ENCODE assay signal across 1 cellular context in genomic region chr1:26279598-26280332, GRCh38.
TF ChIP-seq lines count a peak whose summit lies in the region.

SH3BGRL3 (plus strand) TSS chr1:26280086; CDS start chr1:26280156, 70 bp downstream.

TF ChIP-seq in HepG2, 621 proteins besides CTCF, POLR2A, EP300 and RAD21 (continued from another document and continues in another):
- TF ChIP-seq KIAA2018 (CRISPR knock-in tag; IDR thresholded peaks at IDR 0.05; ENCODE audit: borderline replicate concordance) (no peak), ZSCAN12 (CRISPR knock-in tag; IDR thresholded peaks at IDR 0.05) (no peak), CSRNP1 (CRISPR knock-in tag; IDR thresholded peaks at IDR 0.05) (peak; percentile 71; the same call in 1 of the 2 replicates), ZNF350 (CRISPR knock-in tag; IDR thresholded peaks at IDR 0.05; ENCODE audit: borderline replicate concordance, low read depth) (peak; percentile 39), PITX1 (CRISPR knock-in tag; IDR thresholded peaks at IDR 0.05) (0 out of 2 replicates have a peak, but pooled peaks have one; percentile 36), BHLHE40 (IDR thresholded peaks at IDR 0.05; ENCODE audit: low read length) (no peak), POGK (CRISPR knock-in tag; conservative IDR thresholded peaks at IDR 0.05) (peak; percentile 54), MXI1 (IDR thresholded peaks at IDR 0.05; ENCODE audit: borderline replicate concordance, low read depth, low read length) (peak; percentile 59; the same call in 1 of the 3 replicates), HMGA1 (CRISPR knock-in tag; conservative IDR thresholded peaks at IDR 0.05) (no peak), ZNF143 (CRISPR knock-in tag; IDR thresholded peaks at IDR 0.05) (no peak), ZNF570 (CRISPR knock-in tag; IDR thresholded peaks at IDR 0.05; ENCODE audit: borderline replicate concordance) (no peak), ZFP41 (CRISPR knock-in tag; IDR thresholded peaks at IDR 0.05; ENCODE audit: borderline replicate concordance) (peak; percentile 85; the same call in 1 of the 2 replicates), THAP9 (CRISPR knock-in tag; IDR thresholded peaks at IDR 0.05; ENCODE audit: borderline replicate concordance) (0 out of 2 replicates have a peak, but pooled peaks have one; percentile 23), ATAD3A (CRISPR knock-in tag; IDR thresholded peaks at IDR 0.05) (no peak), CBX2 (IDR thresholded peaks at IDR 0.05; ENCODE audit: low read depth, low read length) (no peak), CBX2 (CRISPR knock-in tag; IDR thresholded peaks at IDR 0.05; ENCODE audit: low read depth) (no peak), ZBTB8A (CRISPR knock-in tag; IDR thresholded peaks at IDR 0.05; ENCODE audit: borderline replicate concordance, low read depth) (no peak), SMAD3 (CRISPR knock-in tag; IDR thresholded peaks at IDR 0.05) (no peak), ZNF44 (CRISPR knock-in tag; IDR thresholded peaks at IDR 0.05) (no peak), ZNF580 (CRISPR knock-in tag; IDR thresholded peaks at IDR 0.05; ENCODE audit: borderline replicate concordance, low read depth) (peak; percentile 57; the same call in 1 of the 2 replicates), TGIF2 (CRISPR knock-in tag; IDR thresholded peaks at IDR 0.05) (peak; percentile 60; the same call in 1 of the 2 replicates), ZEB1 (IDR thresholded peaks at IDR 0.05; ENCODE audit: insufficient replicate concordance, low read depth) (no peak), ZMYM3 (CRISPR knock-in tag; IDR thresholded peaks at IDR 0.05) (no peak), ZNF776 (CRISPR knock-in tag; IDR thresholded peaks at IDR 0.05) (no peak), CEBPZ (IDR thresholded peaks at IDR 0.05; ENCODE audit: low read length) (no peak), NKX3-1 (CRISPR knock-in tag; IDR thresholded peaks at IDR 0.05) (no peak), WIZ (CRISPR knock-in tag; IDR thresholded peaks at IDR 0.05) (no peak), NR2C2 (CRISPR knock-in tag; IDR thresholded peaks at IDR 0.05; ENCODE audit: borderline replicate concordance) (peak; percentile 50; the same call in 1 of the 2 replicates), CHCHD3 (CRISPR knock-in tag; IDR thresholded peaks at IDR 0.05) (0 out of 2 replicates have a peak, but pooled peaks have one; percentile 76), MXD4 (CRISPR knock-in tag; IDR thresholded peaks at IDR 0.05) (peak; percentile 90), ZNF329 (CRISPR knock-in tag; IDR thresholded peaks at IDR 0.05; ENCODE audit: low read depth) (peak; percentile 72; the same call in 1 of the 2 replicates), ZNF205 (CRISPR knock-in tag; IDR thresholded peaks at IDR 0.05) (peak; percentile 83), KLF6 (CRISPR knock-in tag; IDR thresholded peaks at IDR 0.05) (no peak), TBX2 (CRISPR knock-in tag; IDR thresholded peaks at IDR 0.05; ENCODE audit: borderline replicate concordance) (peak; percentile 73; the same call in 1 of the 2 replicates), ZNF773 (CRISPR knock-in tag; IDR thresholded peaks at IDR 0.05; ENCODE audit: borderline replicate concordance) (no peak), CCAR2 (optimal IDR thresholded peaks at IDR 0.05; ENCODE audit: low read depth, low read length) (no peak), POLR2AphosphoS2 (IDR thresholded peaks at IDR 0.05; ENCODE audit: low read depth, low read length) (no peak)
- TF ChIP-seq, protein P1, sequence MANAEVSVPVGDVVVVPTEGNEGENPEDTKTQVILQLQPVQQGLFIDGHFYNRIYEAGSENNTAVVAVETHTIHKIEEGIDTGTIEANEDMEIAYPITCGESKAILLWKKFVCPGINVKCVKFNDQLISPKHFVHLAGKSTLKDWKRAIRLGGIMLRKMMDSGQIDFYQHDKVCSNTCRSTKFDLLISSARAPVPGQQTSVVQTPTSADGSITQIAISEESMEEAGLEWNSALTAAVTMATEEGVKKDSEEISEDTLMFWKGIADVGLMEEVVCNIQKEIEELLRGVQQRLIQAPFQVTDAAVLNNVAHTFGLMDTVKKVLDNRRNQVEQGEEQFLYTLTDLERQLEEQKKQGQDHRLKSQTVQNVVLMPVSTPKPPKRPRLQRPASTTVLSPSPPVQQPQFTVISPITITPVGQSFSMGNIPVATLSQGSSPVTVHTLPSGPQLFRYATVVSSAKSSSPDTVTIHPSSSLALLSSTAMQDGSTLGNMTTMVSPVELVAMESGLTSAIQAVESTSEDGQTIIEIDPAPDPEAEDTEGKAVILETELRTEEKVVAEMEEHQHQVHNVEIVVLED (CRISPR knock-in tag; IDR thresholded peaks at IDR 0.05; ENCODE audit: borderline replicate concordance): peak; percentile 83
- TF ChIP-seq, protein P2, sequence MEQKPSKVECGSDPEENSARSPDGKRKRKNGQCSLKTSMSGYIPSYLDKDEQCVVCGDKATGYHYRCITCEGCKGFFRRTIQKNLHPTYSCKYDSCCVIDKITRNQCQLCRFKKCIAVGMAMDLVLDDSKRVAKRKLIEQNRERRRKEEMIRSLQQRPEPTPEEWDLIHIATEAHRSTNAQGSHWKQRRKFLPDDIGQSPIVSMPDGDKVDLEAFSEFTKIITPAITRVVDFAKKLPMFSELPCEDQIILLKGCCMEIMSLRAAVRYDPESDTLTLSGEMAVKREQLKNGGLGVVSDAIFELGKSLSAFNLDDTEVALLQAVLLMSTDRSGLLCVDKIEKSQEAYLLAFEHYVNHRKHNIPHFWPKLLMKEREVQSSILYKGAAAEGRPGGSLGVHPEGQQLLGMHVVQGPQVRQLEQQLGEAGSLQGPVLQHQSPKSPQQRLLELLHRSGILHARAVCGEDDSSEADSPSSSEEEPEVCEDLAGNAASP (CRISPR knock-in tag; IDR thresholded peaks at IDR 0.05; ENCODE audit: borderline replicate concordance): no peak; the same call in none of the 2 replicates
